In genomic region chr7:35593896-35594295, GRCh38 we compare ENCODE assay signal across 10 cellular contexts.
A peak's percentile ranks its signal among the peaks of the same experiment; 100 is the strongest.
DNase-seq lines count a peak whose midpoint lies in the region; ATAC-seq and TF ChIP-seq lines count a peak whose summit lies in the region.
"Had no signal": no experiment of that assay in that cellular context is flagged by ENCODE, and none has a peak within 500 bp of the region (broad histone marks: within the 10 kb centered on the region; RNA-seq: fewer than 3 reads in every experiment).

No MANE protein-coding gene starts in this region.

- CTCF ChIA-PET in HEK293 (lab: Yijun Ruan, JAX): interaction anchor here (0.6 to 2.7 kb wide), 16 partner anchors 10 to 596 kb away, joined by 3 to 14 read pairs (median 3); no protein-coding TSS in a partner anchor
- CTCF ChIA-PET in WTC11 (lab: Charles Lee): interaction anchor here (0.6 to 5.0 kb wide), 26 partner anchors 9 to 438 kb away, joined by 3 to 33 read pairs (median 4); no protein-coding TSS in a partner anchor

- no peaks in the 10 kb centered on the region for H3K36me3 ChIP-seq in HEK293 (ENCODE audit: control insufficient read depth in 2 of 2, insufficient read depth in 1 of 2, low read length in 2 of 2)
- H3K36me3 ChIP-seq: BLaER1 had no signal

- WGBS in right cardiac atrium: 72% methylated on average over 8 of the region's 8 CpGs

- TF ChIP-seq CTCF in HEK293 (tag by site-specific recombination; IDR thresholded peaks at IDR 0.05) (no peak), WTC11 (IDR thresholded peaks at IDR 0.05) (peak; percentile 72), mesothelial cell of epicardium (IDR thresholded peaks at IDR 0.05; ENCODE audit: unreplicated experiment) (peak; percentile 23)

- DNase-seq in NCI-H82 (lab: John Stamatoyannopoulos, UW) (peak; percentile 48), NCI-H82 treated with DMSO at 0.1 percent for 48 hours (lab: John Stamatoyannopoulos, UW; ENCODE audit: unreplicated experiment) (no peak), WTC11 (ENCODE audit: low spot score) (peak; percentile 78), mesothelial cell of epicardium (ENCODE audit: low spot score in 2 of 2, unreplicated experiment in 2 of 2) (no peak), right cardiac atrium (no peak), SIG-M5 treated with dmso at 0.1 percent for 504 hours (lab: John Stamatoyannopoulos, UW; ENCODE audit: unreplicated experiment) (no peak)
- DNase-seq: T-helper 9 cell had no signal

- H3K4me3 Mint-ChIP-seq in WTC11 (no peak overlapping the region), mesothelial cell of epicardium (no peak overlapping the region)

- 0 out of 2 replicates have a peak, but pooled peaks cover 3% of the 10 kb centered on the region for H3K4me1 ChIP-seq in HEK293 (ENCODE audit: control insufficient read depth, insufficient read depth, low read length)
- peaks cover 2% of the 10 kb centered on the region for H3K4me1 ChIP-seq in right cardiac atrium (ENCODE audit: control insufficient read depth, insufficient read depth, low read length)
- H3K4me1 ChIP-seq: BLaER1 had no signal

- H3K4me1 Mint-ChIP-seq in WTC11 (peaks cover 7% of the 10 kb centered on the region), mesothelial cell of epicardium (no peaks in the 10 kb centered on the region)

- H3K27me3 Mint-ChIP-seq in WTC11 (ENCODE audit: low read depth) (no peaks in the 10 kb centered on the region), mesothelial cell of epicardium (ENCODE audit: low read depth) (no peaks in the 10 kb centered on the region)

- H3K27ac Mint-ChIP-seq in WTC11 (no peak overlapping the region), mesothelial cell of epicardium (no peak overlapping the region)

- H3K9me3 ChIP-seq in HEK293 (ENCODE audit: control insufficient read depth, insufficient read depth, low read depth, low read length) (no peaks in the 10 kb centered on the region), right cardiac atrium (ENCODE audit: control insufficient read depth, low read length) (no peaks in the 10 kb centered on the region)
- H3K9me3 ChIP-seq: BLaER1 had no signal

- intact Hi-C loops in right cardiac atrium (cut with DNase I): no loop called here

- no peaks in the 10 kb centered on the region for H3K27me3 ChIP-seq in right cardiac atrium (ENCODE audit: control insufficient read depth, insufficient read depth)
- H3K27me3 ChIP-seq: BLaER1 had no signal

- ATAC-seq in WTC11 (peak; percentile 90), right cardiac atrium (no peak), HG03460 (IDR thresholded peaks at IDR 0.05; ENCODE audit: unreplicated experiment) (no peak)

- H3K36me3 Mint-ChIP-seq in WTC11 (no peaks in the 10 kb centered on the region), mesothelial cell of epicardium (no peaks in the 10 kb centered on the region)

- H3K27ac ChIP-seq in HEK293 (ENCODE audit: extremely low read depth, low read depth, low read length) (no peak overlapping the region), right cardiac atrium (ENCODE audit: low read length) (no peak overlapping the region)
- H3K27ac ChIP-seq: BLaER1 had no signal

- H3K4me3 ChIP-seq in HEK293 (ENCODE audit: low read depth, low read length): no peak overlapping the region
- no peak overlapping the region for H3K4me3 ChIP-seq in right cardiac atrium (ENCODE audit: low read length)
- H3K4me3 ChIP-seq: BLaER1 had no signal

- POLR2A ChIA-PET in HEK293 (lab: Yijun Ruan, JAX): no interaction called here
- POLR2A ChIA-PET in WTC11 (lab: Charles Lee): no interaction called here

- H3K9me3 Mint-ChIP-seq in WTC11 (no peaks in the 10 kb centered on the region), mesothelial cell of epicardium (no peaks in the 10 kb centered on the region)

TF ChIP-seq in HEK293, 187 proteins besides CTCF, POLR2A, EP300 and RAD21:
- TF ChIP-seq ZNF549 (tag by site-specific recombination; IDR thresholded peaks at IDR 0.05): peak; percentile 58; the same call in 1 of the 2 replicates
- no peak for TF ChIP-seq ZNF335 (tag by site-specific recombination; conservative IDR thresholded peaks at IDR 0.05)
TF ChIP-seq in HEK293: peak in this region for 1.

TF ChIP-seq in WTC11, 78 proteins besides CTCF, POLR2A, EP300 and RAD21:
- TF ChIP-seq MLX (CRISPR knock-in tag; IDR thresholded peaks at IDR 0.05): no peak
- TF ChIP-seq ZNF423 (CRISPR knock-in tag; IDR thresholded peaks at IDR 0.05): no peak
- TF ChIP-seq AR (CRISPR knock-in tag; IDR thresholded peaks at IDR 0.05): no peak
- TF ChIP-seq ZNF121 (CRISPR knock-in tag; IDR thresholded peaks at IDR 0.05): no peak
- no peak for TF ChIP-seq ATF3 (CRISPR knock-in tag; conservative IDR thresholded peaks at IDR 0.05)
- peak; percentile 38; the same call in 1 of the 2 replicates for TF ChIP-seq USF2 (CRISPR knock-in tag; IDR thresholded peaks at IDR 0.05)
- TF ChIP-seq ZNF263 (CRISPR knock-in tag; IDR thresholded peaks at IDR 0.05; ENCODE audit: low read depth): no peak
- TF ChIP-seq AFF4 (CRISPR knock-in tag; IDR thresholded peaks at IDR 0.05; ENCODE audit: borderline replicate concordance): no peak
- TF ChIP-seq USF1 (CRISPR knock-in tag; IDR thresholded peaks at IDR 0.05): peak; percentile 36; the same call in 1 of the 2 replicates
- no peak for TF ChIP-seq JUN (CRISPR knock-in tag; IDR thresholded peaks at IDR 0.05)
- no peak for TF ChIP-seq OVOL2 (CRISPR knock-in tag; IDR thresholded peaks at IDR 0.05; ENCODE audit: borderline replicate concordance)

Comparison
In these comparisons a context has a peak if more than half of its experiments do, and no peak if none do; other contexts are left out.
1. DNase-seq: peak in NCI-H82 (single experiment) and WTC11 (single experiment); none in NCI-H82 treated with DMSO at 0.1 percent for 48 hours (single experiment), mesothelial cell of epicardium (0 of 2), right cardiac atrium (0 of 3) and SIG-M5 treated with dmso at 0.1 percent for 504 hours (single experiment).